ENCODE assay signal across 11 cellular contexts in the genomic region with DNA sequence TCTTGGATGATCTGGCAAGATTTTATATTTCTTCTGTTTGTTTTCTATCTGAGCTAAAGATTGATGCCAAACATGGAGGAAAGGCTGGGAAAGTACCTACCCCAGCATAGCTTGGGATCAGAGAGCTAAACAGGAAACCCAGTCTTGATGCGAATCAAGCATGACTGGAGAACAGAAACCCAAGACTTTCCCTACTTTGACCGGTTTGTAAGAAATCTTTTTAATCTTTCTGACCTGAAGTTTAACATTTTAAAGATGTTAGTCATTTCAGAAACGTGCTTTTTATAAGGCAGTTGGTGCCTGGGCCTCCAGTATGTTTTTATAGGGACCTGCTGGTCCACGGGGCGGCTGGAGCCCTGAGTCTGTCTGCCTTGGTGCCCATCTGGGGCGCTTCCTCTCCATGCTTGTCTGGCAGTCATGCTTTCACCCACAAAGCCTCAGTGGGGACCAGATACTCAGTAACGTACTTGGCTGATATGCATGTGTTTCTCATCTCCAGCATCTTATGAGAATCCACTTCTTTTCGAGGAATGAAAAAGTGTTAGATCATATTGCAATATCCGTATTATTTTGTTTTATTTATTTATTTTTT.
A peak's percentile ranks its signal among the peaks of the same experiment; 100 is the strongest.
DNase-seq lines count a peak whose midpoint lies in the region; ATAC-seq and TF ChIP-seq lines count a peak whose summit lies in the region.
"Had no signal": no experiment of that assay in that cellular context is flagged by ENCODE, and none has a peak within 500 bp of the region (broad histone marks: within the 10 kb centered on the region; RNA-seq: fewer than 3 reads in every experiment).

No MANE protein-coding gene starts in this region.

- no peak overlapping the region for H3K4me3 Mint-ChIP-seq in stimulated activated naive CD8-positive, alpha-beta T cell treated with anti-CD3 and anti-CD28 coated beads, Interleukin-15, amount 100 ng/mL, for 72 hours

- CTCF ChIA-PET in PC-3 (lab: Charles Lee) = interaction anchor here (0.6 kb wide), 1 partner anchor 19 kb away, joined by 13 read pairs; no protein-coding TSS in a partner anchor

- H3K4me1 ChIP-seq in PC-3 (ENCODE audit: insufficient read depth, low read length) = peaks cover 44% of the 10 kb centered on the region
- H3K4me1 ChIP-seq: Caco-2 had no signal

- 0 out of 2 replicates have a peak overlapping the region, but pooled peaks have one; percentile 19 for H3K4me2 ChIP-seq in PC-3 (ENCODE audit: low read length)

- H3K9me2 ChIP-seq in PC-3 (replicated peaks; ENCODE audit: low read length) = no peaks in the 10 kb centered on the region

- H3K9me3 ChIP-seq in PC-3 (ENCODE audit: low read length) = no peaks in the 10 kb centered on the region
- H3K9me3 ChIP-seq: Caco-2 had no signal

- H3K27ac Mint-ChIP-seq in stimulated activated naive CD8-positive, alpha-beta T cell treated with anti-CD3 and anti-CD28 coated beads, Interleukin-15, amount 100 ng/mL, for 72 hours = peak overlapping the region in 1 of 2 donors; percentile 69

- no peak overlapping the region for H3K4me3 ChIP-seq in PC-3 (ENCODE audit: low read length)

- no peaks in the 10 kb centered on the region for H3K27me3 Mint-ChIP-seq in stimulated activated naive CD8-positive, alpha-beta T cell treated with anti-CD3 and anti-CD28 coated beads, Interleukin-15, amount 100 ng/mL, for 72 hours

- H3K27ac ChIP-seq in PC-3 (ENCODE audit: low read length) = peak overlapping the region; percentile 33

- ATAC-seq in stimulated activated naive CD8-positive, alpha-beta T cell treated with anti-CD3 and anti-CD28 coated beads, Interleukin-15, amount 100 ng/mL, for 72 hours = peak; percentile 80
- no peak for ATAC-seq in stimulated activated naive CD8-positive, alpha-beta T cell treated with anti-CD3 and anti-CD28 coated beads, Interleukin-15, Interleukin-2, amounts not matched to agents 100 U/mL and 50 U/mL, for 24 hours
- ATAC-seq in HG02571 (IDR thresholded peaks at IDR 0.05; ENCODE audit: unreplicated experiment) (peak; percentile 79), PC-3 (peak; percentile 48), Right ventricle myocardium inferior (no peak)

- no peaks in the 10 kb centered on the region for H3K79me2 ChIP-seq in PC-3 (ENCODE audit: low read length)

- POLR2A ChIA-PET in PC-3 (lab: Charles Lee; ENCODE audit: unreplicated experiment) = no interaction called here

- intact Hi-C loops in PC-3 (cut with micrococcal nuclease) (loop anchor here (5.0 kb wide), 1 partner anchor 290 kb away; no protein-coding TSS in a partner anchor), Right ventricle myocardium inferior (cut with DNase I) (no loop called here)

- no TSS peak for BruUV-seq in PC-3 (replicated peaks; lab: Mats Ljungman, UMichigan)

- no peaks in the 10 kb centered on the region for H3K27me3 ChIP-seq in PC-3 (ENCODE audit: low read length)

- H2AFZ ChIP-seq in PC-3 (ENCODE audit: low read length) = no peak overlapping the region

- H3F3A ChIP-seq in PC-3 (ENCODE audit: low read length, unreplicated experiment) = no peaks in the 10 kb centered on the region

- H3K4me1 Mint-ChIP-seq in stimulated activated naive CD8-positive, alpha-beta T cell treated with anti-CD3 and anti-CD28 coated beads, Interleukin-15, amount 100 ng/mL, for 72 hours = peaks cover 17% of the 10 kb centered on the region

- no peaks in the 10 kb centered on the region for H3K9me3 Mint-ChIP-seq in stimulated activated naive CD8-positive, alpha-beta T cell treated with anti-CD3 and anti-CD28 coated beads, Interleukin-15, amount 100 ng/mL, for 72 hours

- no peaks in the 10 kb centered on the region for H4K20me1 ChIP-seq in PC-3 (ENCODE audit: low read length)

- no peaks in the 10 kb centered on the region for H3K36me3 ChIP-seq in PC-3 (ENCODE audit: low read depth, low read length)

- TF ChIP-seq CTCF in PC-3 (conservative IDR thresholded peaks at IDR 0.05; ENCODE audit: low read depth, low read length) = no peak

- peak in 1 of 2 donors; percentile 15 for DNase-seq in stimulated activated naive CD8-positive, alpha-beta T cell treated with anti-CD3 and anti-CD28 coated beads, Interleukin-15, amount 100 ng/mL, for 72 hours
- DNase-seq in stimulated activated naive CD8-positive, alpha-beta T cell treated with anti-CD3 and anti-CD28 coated beads, Interleukin-15, Interleukin-2, amounts not matched to agents 100 U/mL and 50 U/mL, for 24 hours = no peak
- DNase-seq in PC-3 = peak; percentile 50
- DNase-seq in Right ventricle myocardium inferior (ENCODE audit: missing footprints) = no peak
- no peak for DNase-seq in DMS79 (lab: John Stamatoyannopoulos, UW)
- no peak for DNase-seq in DMS53 treated with DMSO at 0.1 percent for 48 hours (lab: John Stamatoyannopoulos, UW; ENCODE audit: unreplicated experiment)
- DNase-seq in ecto neural progenitor cell (ENCODE audit: low spot score) = no peak
- DNase-seq: Caco-2, cortex of kidney, NCI-H345 had no signal

- H3K9ac ChIP-seq in PC-3 (ENCODE audit: low read length) = no peak overlapping the region

Comparison
In these comparisons a context has a peak if more than half of its experiments do, and no peak if none do; other contexts are left out.
1. ATAC-seq: peak in stimulated activated naive CD8-positive, alpha-beta T cell treated with anti-CD3 and anti-CD28 coated beads, Interleukin-15, amount 100 ng/mL, for 72 hours (single experiment), HG02571 (single experiment) and PC-3 (single experiment); none in stimulated activated naive CD8-positive, alpha-beta T cell treated with anti-CD3 and anti-CD28 coated beads, Interleukin-15, Interleukin-2, amounts not matched to agents 100 U/mL and 50 U/mL, for 24 hours (single experiment) and Right ventricle myocardium inferior (single experiment).